Comparison of ENCODE assay signal across 8 cellular contexts in the genomic region with DNA sequence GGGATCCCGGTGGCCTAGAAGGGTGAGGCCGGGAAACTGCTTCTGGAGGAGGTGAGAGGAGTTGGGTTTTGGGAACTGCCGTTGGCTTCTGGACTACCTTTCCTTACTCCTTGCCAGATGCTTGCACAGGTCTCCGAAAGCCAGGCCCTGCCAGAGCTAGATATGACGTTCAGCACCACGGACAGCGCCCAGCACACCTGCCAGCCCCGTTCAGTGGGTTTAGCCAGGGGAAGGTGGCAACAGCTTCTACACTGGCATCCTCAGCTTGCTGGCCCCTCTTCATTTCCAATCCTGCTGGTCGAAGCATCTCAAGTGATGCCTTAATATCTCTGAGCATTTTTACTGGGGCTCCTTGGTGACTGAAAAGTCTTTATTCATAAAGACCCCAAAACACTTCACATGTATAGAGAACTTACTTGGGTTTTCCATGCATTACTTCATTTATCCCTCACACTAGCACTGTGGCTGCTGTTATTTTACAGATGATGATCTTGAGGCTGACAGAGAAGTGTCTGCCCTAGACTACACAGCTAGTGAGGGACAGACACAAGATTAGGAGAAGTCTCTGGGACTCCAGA. TPM values are rescaled to one million over a fixed set of nuclear protein-coding genes. Genes with fewer than 3 reads are reported as not detected.
A peak's percentile ranks its signal among the peaks of the same experiment; 100 is the strongest.
DNase-seq lines count a peak whose midpoint lies in the region; ATAC-seq lines count a peak whose summit lies in the region.

No MANE protein-coding gene starts in this region.

- CTCF ChIA-PET in activated naive CD4-positive, alpha-beta T cell treated with anti-CD3 and anti-CD28 coated beads for 36 hours (lab: Charles Lee) = no interaction called here

- H3K9me3 Mint-ChIP-seq in activated naive CD4-positive, alpha-beta T cell treated with anti-CD3 and anti-CD28 coated beads for 36 hours = peaks cover 2% of the 10 kb centered on the region

- H3K27me3 Mint-ChIP-seq in activated naive CD4-positive, alpha-beta T cell treated with anti-CD3 and anti-CD28 coated beads for 36 hours (ENCODE audit: low read depth) = peaks cover 5% of the 10 kb centered on the region

- peak; percentile 54 for DNase-seq in GM19238 (ENCODE audit: insufficient read length, low spot score)
- peak; percentile 64 to 82 for DNase-seq in SJCRH30
- peak; percentile 77 for DNase-seq in activated naive CD4-positive, alpha-beta T cell treated with anti-CD3 and anti-CD28 coated beads for 36 hours
- DNase-seq in left kidney (ENCODE audit: low read depth, low spot score) = peak; percentile 93
- peak; percentile 26 for DNase-seq in stimulated activated CD8-positive, alpha-beta memory T cell treated with anti-CD3 and anti-CD28 coated beads, Interleukin-4, amount 100 ng/mL, for 24 hours (ENCODE audit: low read depth)
- DNase-seq in NCI-H2196 treated with DMSO at 0.1 percent for 48 hours (lab: John Stamatoyannopoulos, UW; ENCODE audit: unreplicated experiment) = no peak
- no peak for DNase-seq in NCI-H774 (lab: John Stamatoyannopoulos, UW)

- H3K9me3 ChIP-seq in SJCRH30 (replicated peaks) = no peaks in the 10 kb centered on the region

- no peak overlapping the region for H3K27ac ChIP-seq in SJCRH30

- H3K4me3 ChIP-seq in SJCRH30 = no peak overlapping the region

- H3K4me1 Mint-ChIP-seq in activated naive CD4-positive, alpha-beta T cell treated with anti-CD3 and anti-CD28 coated beads for 36 hours (ENCODE audit: low read depth) = no peaks in the 10 kb centered on the region

- intact Hi-C loops in activated naive CD4-positive, alpha-beta T cell treated with anti-CD3 and anti-CD28 coated beads for 36 hours (cut with micrococcal nuclease) = no loop called here

- no peaks in the 10 kb centered on the region for H3K36me3 ChIP-seq in SJCRH30

- H3K27me3 ChIP-seq in SJCRH30 = 0 out of 2 replicates have a peak, but pooled peaks cover 4% of the 10 kb centered on the region

- ATAC-seq in HG03521 (IDR thresholded peaks at IDR 0.05; ENCODE audit: unreplicated experiment) = no peak

- H3K4me1 ChIP-seq in SJCRH30 = no peaks in the 10 kb centered on the region

- no peak overlapping the region for H3K4me3 Mint-ChIP-seq in activated naive CD4-positive, alpha-beta T cell treated with anti-CD3 and anti-CD28 coated beads for 36 hours

- no peak overlapping the region for H3K27ac Mint-ChIP-seq in activated naive CD4-positive, alpha-beta T cell treated with anti-CD3 and anti-CD28 coated beads for 36 hours

- H3K36me3 Mint-ChIP-seq in activated naive CD4-positive, alpha-beta T cell treated with anti-CD3 and anti-CD28 coated beads for 36 hours (ENCODE audit: low read depth) = no peaks in the 10 kb centered on the region

RNA-seq across cellular contexts. Expression of a gene that starts 21.9 kb away (rescaled TPM):
- total RNA-seq in SJCRH30 (2014; rRNA removed; shearing (Covaris generic)) = not detected in 2 replicates
- total RNA-seq in activated naive CD4-positive, alpha-beta T cell treated with anti-CD3 and anti-CD28 coated beads for 36 hours = not detected

Comparison
In these comparisons a context has a peak if more than half of its experiments do, and no peak if none do; other contexts are left out.
1. DNase-seq: peak in GM19238 (single experiment), SJCRH30 (2 of 2), activated naive CD4-positive, alpha-beta T cell treated with anti-CD3 and anti-CD28 coated beads for 36 hours (single experiment), left kidney (single experiment) and stimulated activated CD8-positive, alpha-beta memory T cell treated with anti-CD3 and anti-CD28 coated beads, Interleukin-4, amount 100 ng/mL, for 24 hours (single experiment); none in NCI-H2196 treated with DMSO at 0.1 percent for 48 hours (single experiment) and NCI-H774 (single experiment).